In the genomic region with DNA sequence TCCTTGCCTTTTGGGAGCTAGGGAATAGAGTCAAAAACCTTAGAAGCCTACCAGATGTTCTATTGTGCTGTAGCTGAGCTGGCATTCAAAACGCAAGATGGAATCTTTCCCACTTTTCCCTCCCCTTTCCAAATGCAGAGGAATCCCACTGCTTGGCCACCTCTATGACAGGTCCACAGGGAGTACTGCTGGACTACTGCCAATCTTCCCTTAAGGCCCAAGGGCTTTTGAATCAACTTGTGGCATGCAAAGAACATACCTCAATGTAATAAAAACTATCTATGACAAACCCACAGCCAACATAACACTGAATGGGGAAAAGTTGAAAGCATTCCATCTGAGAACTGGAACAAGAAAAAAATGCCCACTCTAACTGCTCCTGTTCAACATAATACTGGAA, we compare ENCODE assay signal across 15 cellular contexts.
DNase-seq lines count a peak whose midpoint lies in the region; TF ChIP-seq lines count a peak whose summit lies in the region.
"Had no signal": no experiment of that assay in that cellular context is flagged by ENCODE, and none has a peak within 500 bp of the region (broad histone marks: within the 10 kb centered on the region; RNA-seq: fewer than 3 reads in every experiment).

No MANE protein-coding gene starts in this region.

- H3K9me3 ChIP-seq in SJCRH30 (replicated peaks) (0 out of 2 replicates have a peak, but pooled peaks cover 5% of the 10 kb centered on the region), BE2C (no peaks in the 10 kb centered on the region)
- H3K9me3 ChIP-seq: Caco-2 had no signal

- H3K27ac ChIP-seq in SJCRH30: no peak overlapping the region
- H3K27ac ChIP-seq: BLaER1 treated with 17β-estradiol and CSF1 and Interleukin-3, amounts not matched to agents 10 nM and 100 nM; C4-2B had no signal

- H3K36me3 ChIP-seq in SJCRH30 (no peaks in the 10 kb centered on the region), BE2C (no peaks in the 10 kb centered on the region)
- H3K36me3 ChIP-seq: BLaER1 treated with 17β-estradiol and CSF1 and Interleukin-3, amounts not matched to agents 10 nM and 100 nM had no signal

- H3K4me3 ChIP-seq in SJCRH30 (no peak overlapping the region), epithelial cell of esophagus (ENCODE audit: low read length) (no peak overlapping the region), BE2C (ENCODE audit: low read depth, low read length) (no peak overlapping the region)
- H3K4me3 ChIP-seq: BLaER1 treated with 17β-estradiol and CSF1 and Interleukin-3, amounts not matched to agents 10 nM and 100 nM had no signal

- H3K27me3 ChIP-seq in SJCRH30 (no peaks in the 10 kb centered on the region), BE2C (no peaks in the 10 kb centered on the region)

- H3K4me1 ChIP-seq in SJCRH30: no peaks in the 10 kb centered on the region
- H3K4me1 ChIP-seq in BE2C: no peaks in the 10 kb centered on the region
- H3K4me1 ChIP-seq: BLaER1 treated with 17β-estradiol and CSF1 and Interleukin-3, amounts not matched to agents 10 nM and 100 nM; Caco-2 had no signal

- DNase-seq in RPMI7951 (ENCODE audit: low read depth) (peak; percentile 7), SJCRH30 (peak; percentile 45 to 56), epithelial cell of esophagus (ENCODE audit: low read depth) (peak; percentile 0), BE2C (no peak), SIG-M5 treated with dmso at 0.1 percent for 504 hours (lab: John Stamatoyannopoulos, UW; ENCODE audit: unreplicated experiment) (no peak)
- DNase-seq: 8988T; ACHN; Caco-2; Calu3; CD4-positive, alpha-beta T cell; CD8-positive, alpha-beta T cell; DMS79 treated with DMSO at 0.1 percent for 48 hours; GF-D8 had no signal

- no peak for TF ChIP-seq CTCF in epithelial cell of esophagus (IDR thresholded peaks at IDR 0.05; ENCODE audit: insufficient read depth, low read depth, low read length, missing control alignments)
- no peak for TF ChIP-seq CTCF in BE2C (IDR thresholded peaks at IDR 0.05; ENCODE audit: low read depth, low read length)

Comparison
In these comparisons a context has a peak if more than half of its experiments do, and no peak if none do; other contexts are left out.
1. DNase-seq: peak in RPMI7951 (single experiment), SJCRH30 (2 of 2) and epithelial cell of esophagus (single experiment); none in BE2C (single experiment) and SIG-M5 treated with dmso at 0.1 percent for 504 hours (single experiment).